2 cellular contexts compared by ENCODE assay signal in genomic region chr6:57873424-57873823, GRCh38.
A peak's percentile ranks its signal among the peaks of the same experiment; 100 is the strongest.
DNase-seq lines count a peak whose midpoint lies in the region; ATAC-seq, FAIRE-seq and TF ChIP-seq lines count a peak whose summit lies in the region.
"Not testable (repeated sequence)": the region's sequence is repeated elsewhere in the genome, so short reads cannot be mapped to it uniquely, and the experiment has no call there.

No MANE protein-coding gene starts in this region.

- not testable (repeated sequence) for DNase-seq in HepG2 (ENCODE audit: low spot score); trophoblast cell

- not testable (repeated sequence) for H2BK5ac ChIP-seq in trophoblast cell (ENCODE audit: low read depth, low read length, poor library complexity)

- not testable (repeated sequence) for H3K4me2 ChIP-seq in HepG2 (ENCODE audit: low read depth, low read length); trophoblast cell (ENCODE audit: low read length)

- not testable (repeated sequence) for H4K91ac ChIP-seq in trophoblast cell (ENCODE audit: low read depth, low read length)

- H3K79me1 ChIP-seq in trophoblast cell (ENCODE audit: low read length) = not testable (repeated sequence)

- FAIRE-seq in HepG2 (lab: Jason Lieb, UNC) = not testable (repeated sequence)

- in situ Hi-C loops in HepG2 (cut with HindIII; ENCODE audit: extremely low pct_ligation_motif_present, low pct_unique_long_range_greater_than_20kb) = not testable (repeated sequence)

- not testable (repeated sequence) for H2BK12ac ChIP-seq in trophoblast cell (ENCODE audit: low read length)

- H3K27ac ChIP-seq in HepG2 (ENCODE audit: extremely low read length, insufficient read depth, low read length); trophoblast cell (ENCODE audit: low read depth, low read length): not testable (repeated sequence)

- not testable (repeated sequence) for H3K23ac ChIP-seq in trophoblast cell (ENCODE audit: low read length)

- not testable (repeated sequence) for TF ChIP-seq EP300 in HepG2 (IDR thresholded peaks at IDR 0.05; ENCODE audit: low read depth in 2 of 2, low read length in 2 of 2); HepG2 (CRISPR knock-in tag; IDR thresholded peaks at IDR 0.05; ENCODE audit: borderline replicate concordance)

- H3K27me3 ChIP-seq in HepG2 (ENCODE audit: control insufficient read depth in 1 of 2, insufficient read depth in 2 of 2, low read length in 2 of 2); trophoblast cell (ENCODE audit: insufficient read depth, low read length): not testable (repeated sequence)

- not testable (repeated sequence) for H4K12ac ChIP-seq in trophoblast cell (ENCODE audit: low read depth, low read length)

- not testable (repeated sequence) for TF ChIP-seq POLR2A in HepG2 (IDR thresholded peaks at IDR 0.05; ENCODE audit: insufficient read depth in 1 of 2, low read depth in 2 of 2, low read length in 2 of 2)

- H3K4me1 ChIP-seq in HepG2 (ENCODE audit: insufficient read depth, low read length); trophoblast cell (ENCODE audit: control insufficient read depth in 1 of 2, insufficient read depth in 2 of 2, low read length in 2 of 2): not testable (repeated sequence)

- not testable (repeated sequence) for H3K9me3 ChIP-seq in HepG2 (ENCODE audit: low read length); trophoblast cell (ENCODE audit: insufficient read depth, low read depth, low read length)

- ATAC-seq in HepG2 = not testable (repeated sequence)

- H2AK5ac ChIP-seq in trophoblast cell (ENCODE audit: low read length) = not testable (repeated sequence)

- H4K20me1 ChIP-seq in HepG2 (ENCODE audit: insufficient read depth, low read length) = not testable (repeated sequence)

- 67% methylated on average over 7 of the region's 7 CpGs for WGBS in HepG2 (ENCODE audit: low lambda C conversion rate)
- whole genome bisulfite sequencing in trophoblast cell (ENCODE audit: extremely low coverage, insufficient coverage, insufficient read length) = no CpG with 5 or more reads among the region's 7 CpGs

- not testable (repeated sequence) for H3K36me3 ChIP-seq in HepG2 (replicated peaks in 1 of 2; ENCODE audit: control insufficient read depth in 1 of 2, insufficient read depth in 2 of 2, low read length in 2 of 2); trophoblast cell (ENCODE audit: control insufficient read depth in 1 of 2, insufficient read depth in 2 of 2, low read length in 2 of 2)

- H4K8ac ChIP-seq in trophoblast cell (ENCODE audit: low read depth, low read length) = not testable (repeated sequence)

- H3K18ac ChIP-seq in trophoblast cell (ENCODE audit: low read length) = not testable (repeated sequence)

- intact Hi-C loops in HepG2 (cut with micrococcal nuclease; ENCODE audit: unreplicated experiment) = not testable (repeated sequence)

- not testable (repeated sequence) for TF ChIP-seq RAD21 in HepG2 (CRISPR knock-in tag; IDR thresholded peaks at IDR 0.05)

- H2BK120ac ChIP-seq in trophoblast cell (ENCODE audit: insufficient read depth, low read length, poor library complexity) = not testable (repeated sequence)

- H3K4me3 ChIP-seq in HepG2 (replicated peaks in 1 of 3; ENCODE audit: insufficient read depth in 1 of 3, low read depth in 2 of 3, low read length in 3 of 3); trophoblast cell (ENCODE audit: low read depth, low read length): not testable (repeated sequence)

- H3K79me2 ChIP-seq in HepG2 (ENCODE audit: insufficient read depth, low read length); trophoblast cell (ENCODE audit: control insufficient read depth, insufficient read depth, low read length, poor library complexity): not testable (repeated sequence)

- not testable (repeated sequence) for H3K14ac ChIP-seq in trophoblast cell (ENCODE audit: low read length)

- TF ChIP-seq CTCF in HepG2 (CRISPR knock-in tag; IDR thresholded peaks at IDR 0.05) = not testable (repeated sequence)

- not testable (repeated sequence) for BruUV-seq in HepG2 (replicated peaks; lab: Mats Ljungman, UMichigan)

- not testable (repeated sequence) for H2AFZ ChIP-seq in HepG2 (ENCODE audit: low read length); trophoblast cell (ENCODE audit: insufficient read depth, low read length, poor library complexity)

- CTCF ChIA-PET in HepG2 (lab: Yijun Ruan, JAX; ENCODE audit: low intra/inter-chr PET ratio, low total read pairs) = not testable (repeated sequence)

- POLR2A ChIA-PET in HepG2 (lab: Yijun Ruan, JAX) = not testable (repeated sequence)

- not testable (repeated sequence) for H3K9ac ChIP-seq in HepG2 (ENCODE audit: insufficient read depth, low read depth, low read length)
- peak overlapping the region; percentile 57 for H3K9ac ChIP-seq in trophoblast cell (ENCODE audit: low read length)

- H3K4ac ChIP-seq in trophoblast cell (ENCODE audit: low read depth, low read length) = not testable (repeated sequence)

TF ChIP-seq in HepG2, 621 proteins besides CTCF, POLR2A, EP300 and RAD21:
- TF ChIP-seq MNT (IDR thresholded peaks at IDR 0.05) = peak; percentile 92
